Comparison of ENCODE assay signal across 9 cellular contexts in genomic region chr6:29702519-29703103, GRCh38. TPM values are rescaled to one million over a fixed set of nuclear protein-coding genes. Genes with fewer than 3 reads are reported as not detected.
DNase-seq lines count a peak whose midpoint lies in the region; ATAC-seq, FAIRE-seq and TF ChIP-seq lines count a peak whose summit lies in the region.
"Had no signal": no experiment of that assay in that cellular context is flagged by ENCODE, and none has a peak within 500 bp of the region (broad histone marks: within the 10 kb centered on the region; RNA-seq: fewer than 3 reads in every experiment).

No MANE protein-coding gene starts in this region.

- ATAC-seq in GM21723 (IDR thresholded peaks at IDR 0.05; ENCODE audit: unreplicated experiment): no peak
- no peak for ATAC-seq in GM21447 (IDR thresholded peaks at IDR 0.05; ENCODE audit: unreplicated experiment)

- H3K27ac ChIP-seq in 22Rv1: no peak overlapping the region
- no peak overlapping the region for H3K27ac ChIP-seq in SJCRH30
- no peak overlapping the region for H3K27ac ChIP-seq in iPS DF 6.9 (ENCODE audit: low read length)

- FAIRE-seq in GM12891 (lab: Jason Lieb, UNC): peak; percentile 59

- no peaks in the 10 kb centered on the region for H3K27me3 ChIP-seq in SJCRH30
- no peaks in the 10 kb centered on the region for H3K27me3 ChIP-seq in iPS DF 6.9 (ENCODE audit: control insufficient read depth, insufficient read depth, low read length)

- no CpG with 5 or more reads among the region's 17 CpGs for WGBS in iPS DF 6.9 (ENCODE audit: insufficient coverage, insufficient read length)

- H3K36me3 ChIP-seq in SJCRH30 (no peaks in the 10 kb centered on the region), iPS DF 6.9 (ENCODE audit: control insufficient read depth, insufficient read depth, low read length) (no peaks in the 10 kb centered on the region)

- H3K4me1 ChIP-seq in SJCRH30: no peaks in the 10 kb centered on the region
- H3K4me1 ChIP-seq in iPS DF 6.9 (ENCODE audit: control insufficient read depth, insufficient read depth, low read length): no peaks in the 10 kb centered on the region

- H3K9me3 ChIP-seq in SJCRH30 (replicated peaks) (no peaks in the 10 kb centered on the region), iPS DF 6.9 (ENCODE audit: control insufficient read depth, insufficient read depth, low read length) (no peaks in the 10 kb centered on the region)

- H3K4me3 ChIP-seq in SJCRH30 (no peak overlapping the region), iPS DF 6.9 (ENCODE audit: low read length) (no peak overlapping the region)

- DNase-seq in GM12891 (ENCODE audit: insufficient read length, low spot score): peak; percentile 43
- peak; percentile 53 to 77 for DNase-seq in SJCRH30
- DNase-seq in activated naive CD4-positive, alpha-beta T cell (lab: John Stamatoyannopoulos, UW): peak; percentile 66 to 77 (median 70)
- peak; percentile 91 for DNase-seq in iPS DF 6.9 (ENCODE audit: low read depth, low spot score)
- DNase-seq in stimulated activated CD4-positive, alpha-beta T cell treated with anti-CD3 and anti-CD28 coated beads, TNF-alpha, amount 100 ng/mL, for 1 hour (ENCODE audit: low read depth in 3 of 3, low spot score in 1 of 3): peak; percentile 49 to 75 (median 61)

- TF ChIP-seq POLR2A in GM12891 (IDR thresholded peaks at IDR 0.05; ENCODE audit: low read depth, low read length): no peak

- TF ChIP-seq CTCF in 22Rv1 (IDR thresholded peaks at IDR 0.05): peak; percentile 52

TF ChIP-seq in GM12891, 5 proteins besides CTCF, POLR2A, EP300 and RAD21:
- TF ChIP-seq SPI1 (IDR thresholded peaks at IDR 0.05; ENCODE audit: low read depth, low read length): no peak
- TF ChIP-seq POU2F2 (IDR thresholded peaks at IDR 0.05; ENCODE audit: low read depth, low read length): no peak
- TF ChIP-seq TAF1 (IDR thresholded peaks at IDR 0.05; ENCODE audit: low read depth, low read length): no peak
- no peak for TF ChIP-seq POLR2AphosphoS5 (IDR thresholded peaks at IDR 0.05; ENCODE audit: low read depth, low read length)
- TF ChIP-seq PAX5 (IDR thresholded peaks at IDR 0.05; ENCODE audit: insufficient read depth, low read length, severe bottlenecking): no peak

RNA-seq across cellular contexts. Expression of gene HLA-F, which starts 20.6 kb away (rescaled TPM):
- polyA plus RNA-seq in GM12891 (2012; ENCODE audit: low read depth, missing spikeins): 332 TPM
- total RNA-seq in SJCRH30 (2014; rRNA removed; shearing (Covaris generic)): not detected in 2 replicates

RNA-seq across cellular contexts. Expression of gene ZFP57, which starts 21.7 kb away (rescaled TPM):
- 10.8 TPM for polyA plus RNA-seq in GM12891 (2012; ENCODE audit: low read depth, missing spikeins)
- 0.08 TPM in 1 of 2 replicates, not detected in the other for total RNA-seq in SJCRH30 (2014; rRNA removed; shearing (Covaris generic))

RNA-seq across cellular contexts. Expression of gene MOG, which starts 45.7 kb away (rescaled TPM):
- 0.41 TPM for polyA plus RNA-seq in GM12891 (2012; ENCODE audit: low read depth, missing spikeins)
- not detected in 2 replicates for total RNA-seq in SJCRH30 (2014; rRNA removed; shearing (Covaris generic))
- polyA plus RNA-seq: esophagus had no signal
